8 cellular contexts compared by ENCODE assay signal in genomic region chr5:123209163-123210013, GRCh38.
A peak's percentile ranks its signal among the peaks of the same experiment; 100 is the strongest.
DNase-seq lines count a peak whose midpoint lies in the region; ATAC-seq and TF ChIP-seq lines count a peak whose summit lies in the region.

No MANE protein-coding gene starts in this region.

- H3K4me3 ChIP-seq in GM12864 (ENCODE audit: low read depth, low read length), result no peak overlapping the region

- peak; percentile 5 for DNase-seq in GM12864 (ENCODE audit: low read depth)
- DNase-seq in T1000 (lab: John Stamatoyannopoulos, UW), result peak; percentile 17
- peak; percentile 17 to 83 for DNase-seq in lung microvascular endothelial cell (ENCODE audit: low read depth in 2 of 2)
- DNase-seq in DMS79 (lab: John Stamatoyannopoulos, UW), result no peak
- DNase-seq in NCI-H2171 treated with DMSO at 0.1 percent for 48 hours (lab: John Stamatoyannopoulos, UW), result no peak
- no peak for DNase-seq in central memory CD4-positive, alpha-beta T cell

- ATAC-seq in HG02938 (IDR thresholded peaks at IDR 0.05; ENCODE audit: unreplicated experiment) (peak; percentile 75), GM21360 (IDR thresholded peaks at IDR 0.05; ENCODE audit: unreplicated experiment) (no peak)

- no peak for TF ChIP-seq CTCF in GM12864 (IDR thresholded peaks at IDR 0.05; ENCODE audit: low read depth, low read length, missing control alignments)

Comparison
In these comparisons a context has a peak if more than half of its experiments do, and no peak if none do; other contexts are left out.
1. DNase-seq: peak in GM12864 (single experiment), T1000 (single experiment) and lung microvascular endothelial cell (2 of 2); none in DMS79 (single experiment), NCI-H2171 treated with DMSO at 0.1 percent for 48 hours (single experiment) and central memory CD4-positive, alpha-beta T cell (single experiment).